ENCODE assay signal across 18 cellular contexts in the genomic region with DNA sequence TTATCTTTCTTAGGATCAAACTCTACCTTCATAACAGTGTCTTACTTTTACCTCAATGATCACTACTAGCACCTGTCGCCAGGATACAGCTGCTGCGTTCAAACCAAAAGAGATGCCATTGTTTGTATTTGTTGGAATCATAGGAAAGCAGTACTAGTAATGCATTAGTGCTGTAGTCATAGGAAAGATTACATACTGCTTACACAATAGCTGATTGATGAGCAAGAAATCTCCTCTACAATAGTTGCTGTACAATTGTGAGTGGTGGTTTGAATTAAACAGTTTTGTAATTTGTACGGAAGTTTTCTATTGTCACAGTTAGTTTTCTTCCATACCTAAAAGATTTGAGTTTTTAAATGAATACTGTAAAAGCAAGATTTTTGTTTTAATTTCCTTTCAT. TPM values are rescaled to one million over a fixed set of nuclear protein-coding genes. Genes with fewer than 3 reads are reported as not detected.
DNase-seq lines count a peak whose midpoint lies in the region; ATAC-seq and TF ChIP-seq lines count a peak whose summit lies in the region.
"Had no signal": no experiment of that assay in that cellular context is flagged by ENCODE, and none has a peak within 500 bp of the region (broad histone marks: within the 10 kb centered on the region; RNA-seq: fewer than 3 reads in every experiment).

No MANE protein-coding gene starts in this region.

- H3K27me3 Mint-ChIP-seq in naive thymus-derived CD8-positive, alpha-beta T cell, result no peaks in the 10 kb centered on the region

- no peak overlapping the region for H2BK15ac ChIP-seq in IMR-90 (ENCODE audit: low read depth, low read length)

- intact Hi-C loops in IMR-90 (cut with micrococcal nuclease) (no loop called here), PC-9 (cut with micrococcal nuclease; ENCODE audit: unreplicated experiment) (no loop called here), heart left ventricle (cut with DNase I) (no loop called here)

- H3K18ac ChIP-seq in IMR-90 (ENCODE audit: low read depth, low read length), result no peak overlapping the region

- H3K79me2 ChIP-seq in PC-9 (ENCODE audit: low read depth), result peaks cover 92% of the 10 kb centered on the region

- BruUV-seq in IMR-90 (replicated peaks; lab: Mats Ljungman, UMichigan), result no TSS peak
- no TSS peak for BruUV-seq in PC-9 (replicated peaks; lab: Mats Ljungman, UMichigan)

- DNase-seq in AG10803 (ENCODE audit: low read depth) (peak; percentile 29), IMR-90 (peak; percentile 43), dermis blood vessel endothelial cell (peak; percentile 8), foreskin fibroblast (peak; percentile 6 to 42), PC-9 (no peak), heart left ventricle (no peak)
- DNase-seq in naive thymus-derived CD8-positive, alpha-beta T cell, result no peak
- no peak for DNase-seq in NK-92 treated with Interleukin-12 subunit alpha and Interleukin-12 subunit beta, amount 100 ng/mL, for 24 hours (lab: John Stamatoyannopoulos, UW)
- DNase-seq: DMS 273 treated with DMSO at 0.1 percent for 48 hours, MV-4-11, NCI-H1417, NCI-H2029 treated with DMSO at 0.1 percent for 48 hours, NCI-H526, OCI-M1, RPMI8226 had no signal

- no peak for TF ChIP-seq CTCF in AG10803 (conservative IDR thresholded peaks at IDR 0.05; ENCODE audit: low read length)
- TF ChIP-seq CTCF in IMR-90 (conservative IDR thresholded peaks at IDR 0.05; ENCODE audit: low read depth, low read length), result no peak
- no peak for TF ChIP-seq CTCF in foreskin fibroblast (IDR thresholded peaks at IDR 0.05; ENCODE audit: low read depth, low read length)
- no peak for TF ChIP-seq CTCF in PC-9 (conservative IDR thresholded peaks at IDR 0.05)
- no peak for TF ChIP-seq CTCF in heart left ventricle (IDR thresholded peaks at IDR 0.05)

- no peak overlapping the region for H4K8ac ChIP-seq in IMR-90 (ENCODE audit: low read depth in 2 of 2, low read length in 2 of 2)

- no peak for TF ChIP-seq RAD21 in IMR-90 (IDR thresholded peaks at IDR 0.05; ENCODE audit: low read length)

- H3K36me3 Mint-ChIP-seq in naive thymus-derived CD8-positive, alpha-beta T cell, result peaks cover 0 to 18% (median 0%) of the 10 kb centered on the region in 3 donors

- H3K36me3 ChIP-seq in IMR-90 (ENCODE audit: control insufficient read depth, insufficient read depth, low read length) (no peaks in the 10 kb centered on the region), PC-9 (ENCODE audit: low read depth) (no peaks in the 10 kb centered on the region), heart left ventricle (no peaks in the 10 kb centered on the region)

- H3K4me1 Mint-ChIP-seq in naive thymus-derived CD8-positive, alpha-beta T cell, result peaks cover 30 to 68% (median 59%) of the 10 kb centered on the region in 4 donors

- H3K4me3 Mint-ChIP-seq in naive thymus-derived CD8-positive, alpha-beta T cell, result no peak overlapping the region

- no peak overlapping the region for H2AK9ac ChIP-seq in IMR-90 (replicated peaks; ENCODE audit: low read depth, low read length, poor library complexity)

- H4K5ac ChIP-seq in IMR-90 (ENCODE audit: low read depth, low read length), result no peak overlapping the region

- peaks cover 40% of the 10 kb centered on the region for H4K20me1 ChIP-seq in IMR-90 (ENCODE audit: insufficient read depth, low read length)
- peaks cover 44% of the 10 kb centered on the region; the same call in 1 of the 2 replicates for H4K20me1 ChIP-seq in PC-9 (ENCODE audit: insufficient read depth)

- H2BK20ac ChIP-seq in IMR-90 (ENCODE audit: low read depth, low read length), result no peak overlapping the region

- H3K9me1 ChIP-seq in IMR-90 (ENCODE audit: insufficient read depth, low read length), result peaks cover 6% of the 10 kb centered on the region; the same call in 1 of the 2 replicates

- dilution Hi-C loops in IMR-90 (cut with HindIII; ENCODE audit: low sequenced_read_pairs, unreplicated experiment), result no loop called here

- H3K4me3 ChIP-seq in AG10803 (ENCODE audit: low read length) (no peak overlapping the region), IMR-90 (ENCODE audit: insufficient read depth, low read depth, low read length) (no peak overlapping the region), foreskin fibroblast (ENCODE audit: low read depth in 1 of 2, low read length in 2 of 2) (no peak overlapping the region), PC-9 (no peak overlapping the region), heart left ventricle (no peak overlapping the region)
- H3K4me3 ChIP-seq: BLaER1 treated with 17β-estradiol and CSF1 and Interleukin-3, amounts not matched to agents 10 nM and 100 nM had no signal

- H3K9me3 ChIP-seq in IMR-90 (ENCODE audit: control insufficient read depth, insufficient read depth, low read length), result no peaks in the 10 kb centered on the region
- no peaks in the 10 kb centered on the region for H3K9me3 ChIP-seq in PC-9 (ENCODE audit: insufficient read depth, low read depth)
- no peaks in the 10 kb centered on the region for H3K9me3 ChIP-seq in heart left ventricle

- H3K4me1 ChIP-seq in IMR-90 (ENCODE audit: control insufficient read depth, insufficient read depth, low read length) (peaks cover 2% of the 10 kb centered on the region; the same call in 1 of the 2 replicates), PC-9 (replicated peaks; ENCODE audit: insufficient read depth) (peaks cover 8% of the 10 kb centered on the region; the same call in 1 of the 2 replicates), heart left ventricle (peaks cover 0 to 38% (median 0%) of the 10 kb centered on the region in 12 donors)

- H3K9me3 Mint-ChIP-seq in naive thymus-derived CD8-positive, alpha-beta T cell, result no peaks in the 10 kb centered on the region

- H3K14ac ChIP-seq in IMR-90 (replicated peaks; ENCODE audit: low read depth, low read length), result no peak overlapping the region

- no peak overlapping the region for H2BK120ac ChIP-seq in IMR-90 (ENCODE audit: low read depth, low read length)

- no peak overlapping the region for H3K23ac ChIP-seq in IMR-90 (ENCODE audit: low read depth, low read length)

- H3K79me1 ChIP-seq in IMR-90 (ENCODE audit: low read depth in 1 of 2, low read length in 2 of 2), result peaks cover 30 to 63% of the 10 kb centered on the region in 2 experiments

- no peak overlapping the region for H3K56ac ChIP-seq in IMR-90 (ENCODE audit: extremely low read depth, insufficient read depth, low read length)

- H3K4ac ChIP-seq in IMR-90 (ENCODE audit: low read depth, low read length), result no peak overlapping the region

- H3K9ac ChIP-seq in IMR-90 (ENCODE audit: low read depth, low read length), result no peak overlapping the region
- H3K9ac ChIP-seq: BLaER1 treated with 17β-estradiol and CSF1 and Interleukin-3, amounts not matched to agents 10 nM and 100 nM had no signal

- H3F3A ChIP-seq in PC-9 (ENCODE audit: insufficient read depth, low read depth), result peaks cover 16% of the 10 kb centered on the region; the same call in 1 of the 2 replicates

- H4K91ac ChIP-seq in IMR-90 (ENCODE audit: insufficient read depth, low read depth, low read length), result no peak overlapping the region

- H3K27ac ChIP-seq in IMR-90 (ENCODE audit: insufficient read depth, low read length), result no peak overlapping the region
- no peak overlapping the region for H3K27ac ChIP-seq in PC-9
- no peak overlapping the region for H3K27ac ChIP-seq in heart left ventricle
- H3K27ac ChIP-seq: BLaER1 treated with 17β-estradiol and CSF1 and Interleukin-3, amounts not matched to agents 10 nM and 100 nM; HL-60 had no signal

- in situ Hi-C loops in IMR-90 (cut with MboI; ENCODE audit: low sequenced_read_pairs), result loop anchor here (10.0 kb wide), 1 partner anchor 127 kb away; no protein-coding TSS in a partner anchor

- no peak overlapping the region for H2AK5ac ChIP-seq in IMR-90 (ENCODE audit: low read depth, low read length)

- no peak for TF ChIP-seq POLR2A in IMR-90 (IDR thresholded peaks at IDR 0.05; ENCODE audit: low read depth, low read length)
- no peak for TF ChIP-seq POLR2A in heart left ventricle (IDR thresholded peaks at IDR 0.05)

- no peak overlapping the region for H2BK5ac ChIP-seq in IMR-90 (ENCODE audit: low read depth, low read length, poor library complexity, severe bottlenecking)

- ATAC-seq in IMR-90 (ENCODE audit: low read depth), result no peak; the same call in 1 of the 2 replicates
- ATAC-seq in naive thymus-derived CD8-positive, alpha-beta T cell, result no peak
- no peak for ATAC-seq in heart left ventricle
- ATAC-seq: HCT116 had no signal

- no peaks in the 10 kb centered on the region for H3K27me3 ChIP-seq in IMR-90 (ENCODE audit: control insufficient read depth, insufficient read depth, low read length)
- H3K27me3 ChIP-seq in PC-9 (ENCODE audit: insufficient read depth, low read depth), result no peaks in the 10 kb centered on the region
- no peaks in the 10 kb centered on the region for H3K27me3 ChIP-seq in heart left ventricle
- H3K27me3 ChIP-seq: BLaER1 treated with 17β-estradiol and CSF1 and Interleukin-3, amounts not matched to agents 10 nM and 100 nM had no signal

- peak overlapping the region in 3 of 10 donors; percentile 13 to 35 (median 31) for H3K27ac Mint-ChIP-seq in naive thymus-derived CD8-positive, alpha-beta T cell

- POLR2A ChIA-PET in IMR-90 (lab: Charles Lee; ENCODE audit: unreplicated experiment), result no interaction called here
- POLR2A ChIA-PET in PC-9 (lab: Charles Lee; ENCODE audit: unreplicated experiment), result no interaction called here
- POLR2A ChIA-PET in naive thymus-derived CD8-positive, alpha-beta T cell (lab: Charles Lee), result no interaction called here

- no CpG with 5 or more reads among the region's 3 CpGs for WGBS in IMR-90 (ENCODE audit: extremely low coverage in 2 of 2, insufficient read length in 1 of 2), 2 experiments
- WGBS in heart left ventricle, 4 donors, result 94 to 97% (median 96%) methylated on average over 3 of the region's 3 CpGs

- CTCF ChIA-PET in IMR-90 (lab: Yijun Ruan, JAX), result interaction anchor here (0.7 kb wide), 1 partner anchor 10 kb away, joined by 3 read pairs; no protein-coding TSS in a partner anchor
- CTCF ChIA-PET in PC-9 (lab: Charles Lee), result no interaction called here

- H2AFZ ChIP-seq in IMR-90 (replicated peaks; ENCODE audit: low read length, poor library complexity) (no peak overlapping the region), PC-9 (no peak overlapping the region)

- no peaks in the 10 kb centered on the region for H3K9me2 ChIP-seq in PC-9 (ENCODE audit: insufficient read depth)

- H3K4me2 ChIP-seq in IMR-90 (ENCODE audit: low read depth, low read length) (no peak overlapping the region), PC-9 (no peak overlapping the region)
- H3K4me2 ChIP-seq: BLaER1 treated with 17β-estradiol and CSF1 and Interleukin-3, amounts not matched to agents 10 nM and 100 nM had no signal

TF ChIP-seq in IMR-90, 13 proteins besides CTCF, POLR2A, EP300 and RAD21 (continues in another document):
- no peak for TF ChIP-seq RCOR1 (IDR thresholded peaks at IDR 0.05; ENCODE audit: insufficient replicate concordance, low read length)

RNA-seq across cellular contexts. Expression of a gene that starts 21.4 kb away (rescaled TPM):
- 35.1 and 55.8 TPM in 2 replicates for total RNA-seq in IMR-90 (2012; rRNA removed)
- polyA plus RNA-seq in IMR-90 (2012; rRNA removed), result 8.3 and 11.9 TPM in 2 replicates
- 1.8 and 2.2 TPM in 2 replicates for polyA plus RNA-seq in IMR-90 (2012; cell fraction: cytosol; rRNA removed)
- polyA plus RNA-seq in IMR-90 (2012; cell fraction: nucleus; rRNA removed; ENCODE audit: low replicate concordance), result 2.2 and 17.1 TPM in 2 replicates
- total RNA-seq in dermis blood vessel endothelial cell, result 63.3 and 66.9 TPM in 2 replicates
- total RNA-seq in PC-9 (2021), result 67.9 and 71.0 TPM in 2 replicates
- 10 to 100 TPM; 78.7 to 81.0 TPM for total RNA-seq in naive thymus-derived CD8-positive, alpha-beta T cell
- 10 to 100 TPM; 36.7 to 49.6 (median 49.5) TPM for polyA plus RNA-seq in naive thymus-derived CD8-positive, alpha-beta T cell
- total RNA-seq in heart left ventricle, result 10 to 100 TPM; 12.5 to 39.2 (median 16.3) TPM
- 1 to 10 TPM; 4.4 to 8.5 TPM for polyA plus RNA-seq in heart left ventricle

Comparison
In these comparisons a context has a peak if more than half of its experiments do, and no peak if none do; other contexts are left out.
1. DNase-seq: peak in AG10803 (single experiment), IMR-90 (single experiment), dermis blood vessel endothelial cell (single experiment) and foreskin fibroblast (2 of 2); none in PC-9 (0 of 2), naive thymus-derived CD8-positive, alpha-beta T cell (0 of 10), heart left ventricle (0 of 5) and NK-92 treated with Interleukin-12 subunit alpha and Interleukin-12 subunit beta, amount 100 ng/mL, for 24 hours (single experiment).